ENCODE assay signal across 8 cellular contexts in the genomic region with DNA sequence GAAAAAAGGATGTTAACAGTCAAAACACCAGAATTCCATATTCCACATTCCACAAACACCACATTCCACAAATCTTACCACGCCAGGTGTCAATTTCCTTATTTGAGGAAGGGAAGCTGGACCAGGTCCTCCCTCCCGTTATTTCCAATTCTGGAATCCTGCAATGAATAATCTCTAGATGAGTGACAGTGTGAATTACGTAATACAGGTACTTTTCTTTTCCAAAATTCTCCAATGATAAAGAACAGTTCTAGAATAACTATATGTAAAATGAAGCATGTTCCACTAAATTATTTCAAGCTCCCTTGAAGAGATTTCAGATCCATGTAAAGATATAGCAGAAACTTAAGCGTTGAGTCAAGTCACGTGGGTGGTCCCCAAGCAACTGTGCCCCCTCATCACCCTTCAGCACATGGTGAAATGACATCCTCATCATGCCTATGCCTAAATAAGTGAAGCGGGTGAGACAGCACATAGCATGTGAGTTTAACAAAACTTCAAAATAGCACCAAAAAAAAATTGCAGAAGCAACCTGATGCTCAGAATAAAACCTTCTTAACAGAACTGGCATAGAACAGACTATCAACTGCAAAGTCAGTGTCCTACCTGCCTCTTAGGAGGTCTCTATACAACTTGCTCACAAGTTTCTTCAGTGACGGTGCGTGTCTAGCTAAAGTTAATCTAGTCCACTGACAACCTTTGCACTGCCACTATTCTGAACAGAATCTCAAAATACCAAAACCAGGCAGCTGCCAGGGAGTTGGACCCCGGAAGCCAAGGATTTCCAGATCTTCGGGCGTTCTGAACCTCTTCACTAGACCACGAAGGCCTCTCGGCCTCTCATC. TPM values are rescaled to one million over a fixed set of nuclear protein-coding genes. Genes with fewer than 3 reads are reported as not detected.
DNase-seq lines count a peak whose midpoint lies in the region; ATAC-seq and TF ChIP-seq lines count a peak whose summit lies in the region.

No MANE protein-coding gene starts in this region.

- no peak for TF ChIP-seq CTCF in DND-41 (IDR thresholded peaks at IDR 0.05; ENCODE audit: borderline replicate concordance, extremely low read depth, low read length, poor library complexity, severe bottlenecking)
- TF ChIP-seq CTCF in suprapubic skin (IDR thresholded peaks at IDR 0.05), result no peak
- no peak for TF ChIP-seq CTCF in GM20000 (IDR thresholded peaks at IDR 0.05; ENCODE audit: extremely low read depth, missing control alignments)

- H3K4me3 ChIP-seq in DND-41 (ENCODE audit: low read depth in 1 of 2, low read length in 2 of 2), result peak overlapping the region; percentile 74 to 94
- H3K4me3 ChIP-seq in suprapubic skin, result peak overlapping the region; percentile 91

- no peak for TF ChIP-seq EP300 in suprapubic skin (IDR thresholded peaks at IDR 0.05)

- peaks cover 18% of the 10 kb centered on the region; the same call in 1 of the 2 replicates for H4K20me1 ChIP-seq in DND-41 (ENCODE audit: insufficient read depth, low read length)

- H3K9me3 ChIP-seq in DND-41 (ENCODE audit: insufficient read depth, low read length, severe bottlenecking) (no peaks in the 10 kb centered on the region), suprapubic skin (no peaks in the 10 kb centered on the region)

- H3K27ac ChIP-seq in DND-41 (ENCODE audit: low read length), result peak overlapping the region; percentile 82
- peak overlapping the region; percentile 84 for H3K27ac ChIP-seq in suprapubic skin

- peak; percentile 17 for ATAC-seq in DND-41 (ENCODE audit: insufficient read depth, low read depth)
- peak; percentile 1 for ATAC-seq in GM21529 (IDR thresholded peaks at IDR 0.05; ENCODE audit: unreplicated experiment)
- ATAC-seq in left lobe of liver, result peak; percentile 51

- peaks cover 44% of the 10 kb centered on the region for H3K79me2 ChIP-seq in DND-41 (ENCODE audit: insufficient read depth, low read length)

- peak overlapping the region; percentile 83 for H3K9ac ChIP-seq in DND-41 (ENCODE audit: low read depth, low read length)

- in situ Hi-C loops in T47D (cut with HindIII; ENCODE audit: low pct_unique_long_range_greater_than_20kb, low sequenced_read_pairs), result no loop called here

- DNase-seq in DND-41, result peak; percentile 17
- peak; percentile 56 for DNase-seq in NAMALWA (ENCODE audit: low spot score)
- DNase-seq in T47D (ENCODE audit: low read depth in 1 of 2, low spot score in 1 of 2), result peak; percentile 23 to 25
- no peak for DNase-seq in left lobe of liver (ENCODE audit: low spot score)
- no peak for DNase-seq in suprapubic skin (ENCODE audit: low spot score in 2 of 2)
- DNase-seq in GM20000 (ENCODE audit: low spot score), result no peak
- DNase-seq in cerebellar nuclear complex (lab: John Stamatoyannopoulos, UW), result no peak

- TF ChIP-seq POLR2A in suprapubic skin (IDR thresholded peaks at IDR 0.05), result no peak

- peak overlapping the region; percentile 83 for H3K4me2 ChIP-seq in DND-41 (ENCODE audit: insufficient read depth, low read length)

- H3K4me1 ChIP-seq in DND-41 (ENCODE audit: insufficient read depth, low read length) (peaks cover 42% of the 10 kb centered on the region), suprapubic skin (peaks cover 21% of the 10 kb centered on the region)

- WGBS in suprapubic skin, result 18% methylated on average over 13 of the region's 13 CpGs

- peak overlapping the region; percentile 75 for H2AFZ ChIP-seq in DND-41 (ENCODE audit: low read depth, low read length)

- H3K36me3 ChIP-seq in DND-41 (ENCODE audit: insufficient read depth, low read length) (peaks cover 43% of the 10 kb centered on the region), suprapubic skin (peaks cover 16% of the 10 kb centered on the region)

- H3K27me3 ChIP-seq in DND-41 (ENCODE audit: insufficient read depth, low read length, poor library complexity), result no peaks in the 10 kb centered on the region
- H3K27me3 ChIP-seq in suprapubic skin, result no peaks in the 10 kb centered on the region

RNA-seq across cellular contexts. Expression of a gene that starts 0.9 kb away (rescaled TPM):
- total RNA-seq in left lobe of liver (10.7 TPM), suprapubic skin (10 to 100 TPM; 42.1 to 94.4 (median 48.5) TPM)

Comparison
In these comparisons a context has a peak if more than half of its experiments do, and no peak if none do; other contexts are left out.
1. ATAC-seq: peak in every context shown above with its lines; median percentile 51 in left lobe of liver; 17 in DND-41; 1 in GM21529.
2. DNase-seq: peak in DND-41 (single experiment), NAMALWA (single experiment) and T47D (2 of 2); none in left lobe of liver (single experiment), suprapubic skin (0 of 2), GM20000 (single experiment) and cerebellar nuclear complex (0 of 2).